10 cellular contexts compared by ENCODE assay signal in genomic region chr2:112767693-112768380, GRCh38. TPM values are rescaled to one million over a fixed set of nuclear protein-coding genes. Genes with fewer than 3 reads are reported as not detected.
DNase-seq lines count a peak whose midpoint lies in the region; ATAC-seq and TF ChIP-seq lines count a peak whose summit lies in the region.
"Had no signal": no experiment of that assay in that cellular context is flagged by ENCODE, and none has a peak within 500 bp of the region (broad histone marks: within the 10 kb centered on the region; RNA-seq: fewer than 3 reads in every experiment).

No MANE protein-coding gene starts in this region.

- H3K4me3 ChIP-seq in ovary (no peak overlapping the region), hepatocyte (no peak overlapping the region)
- H3K4me3 ChIP-seq: SK-N-MC had no signal

- no peak for DNase-seq in stimulated activated naive CD8-positive, alpha-beta T cell treated with anti-CD3 and anti-CD28 coated beads, Interleukin-15, Interleukin-2, amounts not matched to agents 100 U/mL and 50 U/mL, for 24 hours
- peak; percentile 56 to 83 for DNase-seq in lung microvascular endothelial cell (ENCODE audit: low read depth in 2 of 2)
- DNase-seq in A172 (ENCODE audit: low spot score): no peak
- DNase-seq in ovary: no peak
- no peak for DNase-seq in hepatocyte (ENCODE audit: low spot score)
- DNase-seq: central memory CD4-positive, alpha-beta T cell had no signal

- H3K9me3 Mint-ChIP-seq in stimulated activated naive CD8-positive, alpha-beta T cell treated with anti-CD3 and anti-CD28 coated beads, Interleukin-15, Interleukin-2, amounts not matched to agents 100 ng/mL and 50 ng/mL, for 24 hours: no peaks in the 10 kb centered on the region
- H3K9me3 Mint-ChIP-seq in activated T-helper 17 cell treated with anti-CD3 and anti-CD28 coated beads, Interleukin-2, amount 50 U/mL, for 72 hours: no peaks in the 10 kb centered on the region

- intact Hi-C loops in ovary (cut with DNase I): no loop called here

- peak overlapping the region; percentile 55 for H3K27ac Mint-ChIP-seq in stimulated activated naive CD8-positive, alpha-beta T cell treated with anti-CD3 and anti-CD28 coated beads, Interleukin-15, Interleukin-2, amounts not matched to agents 100 ng/mL and 50 ng/mL, for 24 hours
- H3K27ac Mint-ChIP-seq in activated T-helper 17 cell treated with anti-CD3 and anti-CD28 coated beads, Interleukin-2, amount 50 U/mL, for 72 hours: peak overlapping the region; percentile 83

- H3K4me1 ChIP-seq in ovary (ENCODE audit: insufficient read depth): peaks cover 4% of the 10 kb centered on the region
- no peaks in the 10 kb centered on the region for H3K4me1 ChIP-seq in hepatocyte (ENCODE audit: insufficient read depth)

- TF ChIP-seq CTCF in ovary (IDR thresholded peaks at IDR 0.05): no peak
- no peak for TF ChIP-seq CTCF in hepatocyte (IDR thresholded peaks at IDR 0.05; ENCODE audit: poor library complexity)

- H3K27me3 ChIP-seq in ovary (no peaks in the 10 kb centered on the region), hepatocyte (no peaks in the 10 kb centered on the region)

- TF ChIP-seq POLR2A in ovary (IDR thresholded peaks at IDR 0.05): no peak

- peak overlapping the region; percentile 63 for H3K4me3 Mint-ChIP-seq in stimulated activated naive CD8-positive, alpha-beta T cell treated with anti-CD3 and anti-CD28 coated beads, Interleukin-15, Interleukin-2, amounts not matched to agents 100 ng/mL and 50 ng/mL, for 24 hours
- H3K4me3 Mint-ChIP-seq in activated T-helper 17 cell treated with anti-CD3 and anti-CD28 coated beads, Interleukin-2, amount 50 U/mL, for 72 hours: peak overlapping the region; percentile 72

- 66 to 84% (median 76%) methylated on average over 6 of the region's 6 CpGs for WGBS in ovary, 3 donors
- WGBS in hepatocyte (ENCODE audit: low lambda C conversion rate, missing lambda C conversion rate): 92% methylated on average over 6 of the region's 6 CpGs

- H3K36me3 Mint-ChIP-seq in stimulated activated naive CD8-positive, alpha-beta T cell treated with anti-CD3 and anti-CD28 coated beads, Interleukin-15, Interleukin-2, amounts not matched to agents 100 ng/mL and 50 ng/mL, for 24 hours (ENCODE audit: low read depth): no peaks in the 10 kb centered on the region
- peaks cover 9% of the 10 kb centered on the region for H3K36me3 Mint-ChIP-seq in activated T-helper 17 cell treated with anti-CD3 and anti-CD28 coated beads, Interleukin-2, amount 50 U/mL, for 72 hours (ENCODE audit: low read depth)

- H3K9me3 ChIP-seq in ovary (no peaks in the 10 kb centered on the region), hepatocyte (ENCODE audit: low read depth) (no peaks in the 10 kb centered on the region)

- H3K36me3 ChIP-seq in ovary: no peaks in the 10 kb centered on the region
- H3K36me3 ChIP-seq in hepatocyte (replicated peaks; ENCODE audit: insufficient read depth, low read depth): no peaks in the 10 kb centered on the region

- no peak overlapping the region for H3K27ac ChIP-seq in ovary
- H3K27ac ChIP-seq in hepatocyte: no peak overlapping the region
- H3K27ac ChIP-seq: SK-N-MC had no signal

- H3K4me2 ChIP-seq in hepatocyte: no peak overlapping the region

- H3K4me1 Mint-ChIP-seq in stimulated activated naive CD8-positive, alpha-beta T cell treated with anti-CD3 and anti-CD28 coated beads, Interleukin-15, Interleukin-2, amounts not matched to agents 100 ng/mL and 50 ng/mL, for 24 hours (ENCODE audit: low read depth): peaks cover 37% of the 10 kb centered on the region
- H3K4me1 Mint-ChIP-seq in activated T-helper 17 cell treated with anti-CD3 and anti-CD28 coated beads, Interleukin-2, amount 50 U/mL, for 72 hours: peaks cover 26% of the 10 kb centered on the region

- H3K27me3 Mint-ChIP-seq in stimulated activated naive CD8-positive, alpha-beta T cell treated with anti-CD3 and anti-CD28 coated beads, Interleukin-15, Interleukin-2, amounts not matched to agents 100 ng/mL and 50 ng/mL, for 24 hours: no peaks in the 10 kb centered on the region
- H3K27me3 Mint-ChIP-seq in activated T-helper 17 cell treated with anti-CD3 and anti-CD28 coated beads, Interleukin-2, amount 50 U/mL, for 72 hours: no peaks in the 10 kb centered on the region

- peaks cover 10% of the 10 kb centered on the region for H3K79me2 ChIP-seq in hepatocyte

- no peak overlapping the region for H2AFZ ChIP-seq in hepatocyte

- H3K9me2 ChIP-seq in hepatocyte (replicated peaks; ENCODE audit: insufficient read depth): no peaks in the 10 kb centered on the region

- ATAC-seq in stimulated activated naive CD8-positive, alpha-beta T cell treated with anti-CD3 and anti-CD28 coated beads, Interleukin-15, Interleukin-2, amounts not matched to agents 100 U/mL and 50 U/mL, for 24 hours: no peak
- peak; percentile 32 for ATAC-seq in activated T-helper 17 cell treated with anti-CD3 and anti-CD28 coated beads, Interleukin-2, amount 50 U/mL, for 72 hours (replicated peaks)
- ATAC-seq in GM21619 (IDR thresholded peaks at IDR 0.05; ENCODE audit: unreplicated experiment): no peak

- no peaks in the 10 kb centered on the region for H4K20me1 ChIP-seq in hepatocyte (ENCODE audit: insufficient read depth, poor library complexity, severe bottlenecking)

- TF ChIP-seq EP300 in ovary (IDR thresholded peaks at IDR 0.05): no peak

RNA-seq across cellular contexts. Expression of gene CKAP2L, which starts 3.4 kb away (rescaled TPM):
- total RNA-seq in activated T-helper 17 cell treated with anti-CD3 and anti-CD28 coated beads, Interleukin-2, amount 50 U/mL, for 72 hours: 10 to 100 TPM; 31.4 to 35.8 TPM
- total RNA-seq in lung microvascular endothelial cell (0.60 and 2.0 TPM in 2 replicates), ovary (1 to 10 TPM in 1 of 7 donors, under 1 TPM in 3, not detected in 3; 0.11 to 1.4 (median 0.14) TPM), hepatocyte (4.3 and 8.1 TPM in 2 replicates)
- total RNA-seq in A172 (2014; rRNA removed; shearing (Covaris generic)): 18.0 and 21.0 TPM in 2 replicates
- polyA plus RNA-seq in ovary (1 to 10 TPM in 1 of 2 donors, under 1 TPM in 1; 0.15 to 1.3 TPM), hepatocyte (5.0 and 7.2 TPM in 2 replicates)

RNA-seq across cellular contexts. Expression of gene IL1A, which starts 16.5 kb away (rescaled TPM):
- 10 to 100 TPM in 1 of 2 donors, 1 to 10 TPM in 1; 4.3 to 27.1 TPM for total RNA-seq in activated T-helper 17 cell treated with anti-CD3 and anti-CD28 coated beads, Interleukin-2, amount 50 U/mL, for 72 hours
- under 0.01 TPM in 1 of 2 replicates, not detected in the other for total RNA-seq in lung microvascular endothelial cell
- total RNA-seq in A172 (2014; rRNA removed; shearing (Covaris generic)): 0.05 TPM in 1 of 2 replicates, not detected in the other
- total RNA-seq in ovary: under 1 TPM in 4 of 7 donors, not detected in 3; 0.10 to 0.69 (median 0.20) TPM
- under 1 TPM in 1 of 2 donors, not detected in 1; 0.07 TPM for polyA plus RNA-seq in ovary
- total RNA-seq in hepatocyte: 2.3 and 3.1 TPM in 2 replicates
- 1.1 and 1.4 TPM in 2 replicates for polyA plus RNA-seq in hepatocyte

RNA-seq across cellular contexts. Expression of gene NT5DC4, which starts 47.0 kb away (rescaled TPM):
- not detected for total RNA-seq in activated T-helper 17 cell treated with anti-CD3 and anti-CD28 coated beads, Interleukin-2, amount 50 U/mL, for 72 hours
- not detected in 2 replicates for total RNA-seq in lung microvascular endothelial cell
- 0.26 TPM in 1 of 2 replicates, not detected in the other for total RNA-seq in A172 (2014; rRNA removed; shearing (Covaris generic))
- not detected for total RNA-seq in ovary
- polyA plus RNA-seq in ovary: not detected
- 1.2 and 2.7 TPM in 2 replicates for total RNA-seq in hepatocyte
- polyA plus RNA-seq in hepatocyte: 0.79 and 2.3 TPM in 2 replicates

Comparison
In these comparisons a context has a peak if more than half of its experiments do, and no peak if none do; other contexts are left out.
1. DNase-seq: peak in lung microvascular endothelial cell (2 of 2); none in stimulated activated naive CD8-positive, alpha-beta T cell treated with anti-CD3 and anti-CD28 coated beads, Interleukin-15, Interleukin-2, amounts not matched to agents 100 U/mL and 50 U/mL, for 24 hours (single experiment), A172 (single experiment), ovary (0 of 5) and hepatocyte (single experiment).